ENCODE assay signal across 8 cellular contexts in the genomic region with DNA sequence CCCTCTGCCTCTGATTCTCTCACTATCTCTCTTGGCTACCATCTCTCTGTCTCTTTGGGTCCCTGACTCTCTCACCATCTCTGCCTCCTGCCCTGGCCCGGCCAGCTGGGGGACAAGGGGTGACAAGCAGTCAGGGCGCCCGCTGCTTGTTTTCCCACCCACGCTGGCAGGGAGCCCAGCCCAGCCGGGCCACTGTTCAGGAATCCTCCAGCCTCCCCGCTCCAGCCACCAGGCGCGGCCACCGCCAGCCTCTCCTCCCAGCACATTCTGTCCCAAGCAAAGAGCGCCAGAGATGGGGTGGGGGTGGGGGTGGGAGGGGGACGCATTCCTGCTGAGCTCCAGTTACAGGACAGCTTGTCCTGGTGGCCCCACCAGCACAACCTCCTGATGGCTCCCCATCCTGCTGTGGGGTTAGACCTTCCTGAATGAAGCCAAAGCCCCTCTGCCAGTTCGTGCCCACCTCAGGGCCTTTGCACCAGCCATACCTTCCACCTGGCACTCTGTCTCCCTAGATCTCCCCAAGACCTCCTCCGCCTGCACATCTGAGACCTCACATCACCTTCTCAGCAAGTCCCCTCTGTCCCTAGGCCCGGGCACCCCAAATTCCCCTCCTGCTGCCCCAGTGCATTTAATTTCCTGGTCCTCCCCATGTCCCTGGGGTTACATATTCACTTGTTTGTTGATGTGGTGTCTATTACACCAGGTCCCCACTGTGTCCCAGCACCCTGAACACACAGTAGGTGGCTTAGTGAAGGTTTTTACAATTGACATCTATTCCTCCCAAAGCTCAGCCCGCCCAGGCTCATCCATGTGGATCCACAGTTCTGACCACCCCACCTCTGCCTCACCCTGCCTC. TPM values are rescaled to one million over a fixed set of nuclear protein-coding genes. Genes with fewer than 3 reads are reported as not detected.
A peak's percentile ranks its signal among the peaks of the same experiment; 100 is the strongest.
DNase-seq lines count a peak whose midpoint lies in the region; ATAC-seq and TF ChIP-seq lines count a peak whose summit lies in the region.

No MANE protein-coding gene starts in this region.

- no peak overlapping the region for H3K9ac ChIP-seq in mammary epithelial cell (ENCODE audit: insufficient read depth, low read length)

- CTCF ChIA-PET in mammary epithelial cell (lab: Charles Lee; ENCODE audit: low non-redundant PET): no interaction called here

- peaks cover 7% of the 10 kb centered on the region for H3K36me3 Mint-ChIP-seq in T-helper 2 cell treated with Interferon-gamma antibody and Interleukin-4, amounts not matched to agents 5 μg/mL and 100 μg/mL, for 36 hours (ENCODE audit: low read depth)
- no peaks in the 10 kb centered on the region for H3K36me3 Mint-ChIP-seq in glutamatergic neuron (ENCODE audit: unreplicated experiment)

- H3K9me3 Mint-ChIP-seq in T-helper 2 cell treated with Interferon-gamma antibody and Interleukin-4, amounts not matched to agents 5 μg/mL and 100 μg/mL, for 36 hours: no peaks in the 10 kb centered on the region
- H3K9me3 Mint-ChIP-seq in glutamatergic neuron (ENCODE audit: unreplicated experiment): no peaks in the 10 kb centered on the region

- no peak for ATAC-seq in HG02840 (IDR thresholded peaks at IDR 0.05; ENCODE audit: low FRiP score, unreplicated experiment)

- peaks cover 51% of the 10 kb centered on the region for H3K4me1 Mint-ChIP-seq in T-helper 2 cell treated with Interferon-gamma antibody and Interleukin-4, amounts not matched to agents 5 μg/mL and 100 μg/mL, for 36 hours (ENCODE audit: low read depth)
- H3K4me1 Mint-ChIP-seq in glutamatergic neuron (ENCODE audit: low read depth, unreplicated experiment): peaks cover 5% of the 10 kb centered on the region

- in situ Hi-C loops in mammary epithelial cell (cut with MboI; ENCODE audit: low sequenced_read_pairs in 2 of 2): no loop called here

- no peaks in the 10 kb centered on the region for H3K9me3 ChIP-seq in mammary epithelial cell (replicated peaks; ENCODE audit: insufficient read depth, low read length)
- no peaks in the 10 kb centered on the region for H3K9me3 ChIP-seq in tibial nerve

- peaks cover 18% of the 10 kb centered on the region for H3K4me1 ChIP-seq in mammary epithelial cell (ENCODE audit: insufficient read depth, low read length)
- H3K4me1 ChIP-seq in tibial nerve: peaks cover 0 to 79% (median 54%) of the 10 kb centered on the region in 4 donors

- dilution Hi-C loops in mammary epithelial cell (cut with HindIII; ENCODE audit: low sequenced_read_pairs): no loop called here

- peak overlapping the region; percentile 96 for H3K27ac Mint-ChIP-seq in T-helper 2 cell treated with Interferon-gamma antibody and Interleukin-4, amounts not matched to agents 5 μg/mL and 100 μg/mL, for 36 hours
- H3K27ac Mint-ChIP-seq in glutamatergic neuron (ENCODE audit: unreplicated experiment): no peak overlapping the region

- TF ChIP-seq CTCF in mammary epithelial cell (conservative IDR thresholded peaks at IDR 0.05 in 1 of 2, IDR thresholded peaks at IDR 0.05 in 1 of 2; ENCODE audit: extremely low read depth in 1 of 2, insufficient read depth in 1 of 2, low read depth in 1 of 2, low read length in 2 of 2) (no peak), tibial nerve (IDR thresholded peaks at IDR 0.05) (peak in 2 of 5 experiments; percentile 35 to 48), glutamatergic neuron (IDR thresholded peaks at IDR 0.05; ENCODE audit: partially characterized antibody, unreplicated experiment) (no peak)

- peak in 1 of 2 donors; percentile 64 for TF ChIP-seq POLR2A in tibial nerve (IDR thresholded peaks at IDR 0.05)

- H3K4me3 Mint-ChIP-seq in T-helper 2 cell treated with Interferon-gamma antibody and Interleukin-4, amounts not matched to agents 5 μg/mL and 100 μg/mL, for 36 hours: no peak overlapping the region
- no peak overlapping the region for H3K4me3 Mint-ChIP-seq in glutamatergic neuron (ENCODE audit: unreplicated experiment)

- H3K4me3 ChIP-seq in mammary epithelial cell (replicated peaks in 1 of 3; ENCODE audit: insufficient read depth in 1 of 3, low read depth in 2 of 3, low read length in 3 of 3): no peak overlapping the region
- no peak overlapping the region for H3K4me3 ChIP-seq in tibial nerve

- 100% methylated on average over 4 of the region's 15 CpGs for WGBS in mammary epithelial cell (ENCODE audit: low coverage, missing lambda C conversion rate)
- 29 to 32% methylated on average over 14 to 15 of the region's 15 CpGs for WGBS in tibial nerve, 2 donors

- no TSS peak for BruUV-seq in mammary epithelial cell (replicated peaks; lab: Mats Ljungman, UMichigan)

- H3K4me2 ChIP-seq in mammary epithelial cell (ENCODE audit: insufficient read depth, low read depth, low read length): no peak overlapping the region

- H3K27me3 ChIP-seq in mammary epithelial cell (ENCODE audit: insufficient read depth, low read length) (no peaks in the 10 kb centered on the region), tibial nerve (no peaks in the 10 kb centered on the region)

- no peak for DNase-seq in T-helper 2 cell treated with Interferon-gamma antibody and Interleukin-4, amounts not matched to agents 5 μg/mL and 100 μg/mL, for 36 hours (ENCODE audit: low spot score)
- DNase-seq in T-helper 2 cell (no peak), mammary epithelial cell (no peak), lung microvascular endothelial cell (ENCODE audit: low read depth in 2 of 2) (peak; percentile 75 to 92), tibial nerve (ENCODE audit: low spot score in 2 of 2) (peak; percentile 79 to 83), glutamatergic neuron (no peak), cerebellar cortex (ENCODE audit: low spot score) (no peak)

- H4K20me1 ChIP-seq in mammary epithelial cell (ENCODE audit: insufficient read depth, low read length): no peaks in the 10 kb centered on the region

- H3K27ac ChIP-seq in mammary epithelial cell (ENCODE audit: insufficient read depth, low read depth, low read length) (no peak overlapping the region), tibial nerve (peak overlapping the region; percentile 86 to 95 (median 90))

- H3K36me3 ChIP-seq in mammary epithelial cell (ENCODE audit: insufficient read depth, low read length) (no peaks in the 10 kb centered on the region), tibial nerve (peaks cover 0 to 3% (median 0%) of the 10 kb centered on the region in 3 donors)

- intact Hi-C loops in mammary epithelial cell (cut with micrococcal nuclease): no loop called here

- no peaks in the 10 kb centered on the region for H3K27me3 Mint-ChIP-seq in T-helper 2 cell treated with Interferon-gamma antibody and Interleukin-4, amounts not matched to agents 5 μg/mL and 100 μg/mL, for 36 hours (ENCODE audit: low read depth)
- H3K27me3 Mint-ChIP-seq in glutamatergic neuron (ENCODE audit: unreplicated experiment): peaks cover 4% of the 10 kb centered on the region

- H3K79me2 ChIP-seq in mammary epithelial cell (ENCODE audit: insufficient read depth, low read length): no peaks in the 10 kb centered on the region

- peak; percentile 67 to 94 for TF ChIP-seq EP300 in tibial nerve (IDR thresholded peaks at IDR 0.05)

- peak overlapping the region; percentile 70 for H2AFZ ChIP-seq in mammary epithelial cell (ENCODE audit: low read depth, low read length)

RNA-seq across cellular contexts. Expression of a gene that starts 12.5 kb away (rescaled TPM):
- total RNA-seq in mammary epithelial cell (1 to 10 TPM; 4.2 to 6.9 TPM), lung microvascular endothelial cell (42.5 and 115 TPM in 2 replicates), tibial nerve (100 to 1,000 TPM; 127 to 180 (median 177) TPM), glutamatergic neuron (ENCODE audit: unreplicated experiment) (4.0 TPM)
- polyA plus RNA-seq in mammary epithelial cell: 3.4 TPM
- not detected for polyA minus RNA-seq in mammary epithelial cell

RNA-seq across cellular contexts. Expression of a gene that starts 53.5 kb away (rescaled TPM):
- total RNA-seq in mammary epithelial cell: under 1 TPM in 1 of 2 donors, not detected in 1; 0.24 TPM
- 0.05 TPM for polyA plus RNA-seq in mammary epithelial cell
- polyA minus RNA-seq in mammary epithelial cell: not detected
- total RNA-seq in lung microvascular endothelial cell: under 0.01 and 0.22 TPM in 2 replicates
- total RNA-seq in tibial nerve: under 1 TPM in 1 of 4 donors, not detected in 3; under 0.01 TPM
- 91.1 TPM for total RNA-seq in glutamatergic neuron (ENCODE audit: unreplicated experiment)

Comparison
In these comparisons a context has a peak if more than half of its experiments do, and no peak if none do; other contexts are left out.
1. DNase-seq: peak in lung microvascular endothelial cell (2 of 2) and tibial nerve (2 of 2); none in T-helper 2 cell treated with Interferon-gamma antibody and Interleukin-4, amounts not matched to agents 5 μg/mL and 100 μg/mL, for 36 hours (single experiment), T-helper 2 cell (0 of 5), mammary epithelial cell (single experiment), glutamatergic neuron (single experiment) and cerebellar cortex (single experiment).
2. RNA of a gene that starts 53.5 kb away (total RNA-seq): 91.1 TPM in glutamatergic neuron (single experiment); 0.24 TPM in mammary epithelial cell, under 0.01 to 0.22 TPM in lung microvascular endothelial cell and under 0.01 TPM in tibial nerve; every median in the first group is over 10 times any median in the second.